Comparison of ENCODE assay signal across 13 cellular contexts in the genomic region with DNA sequence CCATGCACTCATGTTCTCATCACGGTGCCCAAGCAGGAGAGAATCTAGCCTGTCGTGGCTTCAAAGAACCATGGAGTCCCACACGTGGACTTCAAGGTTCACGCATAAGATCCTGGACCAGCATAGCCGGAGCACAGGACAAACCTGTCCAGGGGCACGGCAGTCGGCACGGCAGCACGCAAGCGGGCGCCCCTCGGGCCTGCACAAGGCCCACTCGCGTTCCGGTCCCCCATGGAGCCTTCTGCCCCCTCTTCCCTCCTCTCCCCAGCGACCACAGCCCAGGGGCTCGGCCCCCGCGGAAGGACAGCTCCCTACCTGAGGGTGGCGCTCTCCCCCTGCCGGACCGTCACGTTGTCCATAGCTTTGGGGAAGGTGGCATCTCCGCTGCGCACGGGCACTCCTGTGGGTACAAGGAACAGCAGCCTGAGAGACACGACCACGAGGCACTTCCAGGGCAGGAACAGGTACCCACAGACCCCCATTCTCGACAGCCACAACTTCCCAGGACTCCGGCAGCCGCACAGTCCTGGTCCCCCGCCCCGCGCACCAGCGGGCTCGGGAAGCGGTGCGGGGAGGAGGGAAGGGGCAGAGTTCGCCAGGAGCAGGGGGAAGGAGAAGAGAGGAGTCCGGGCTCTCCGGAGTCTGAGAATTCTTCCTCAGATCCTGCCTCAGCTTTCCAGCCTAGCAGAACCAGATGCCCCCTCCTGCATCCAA.
A peak's percentile ranks its signal among the peaks of the same experiment; 100 is the strongest.
DNase-seq lines count a peak whose midpoint lies in the region; ATAC-seq and TF ChIP-seq lines count a peak whose summit lies in the region.
"Had no signal": no experiment of that assay in that cellular context is flagged by ENCODE, and none has a peak within 500 bp of the region (broad histone marks: within the 10 kb centered on the region; RNA-seq: fewer than 3 reads in every experiment).

No MANE protein-coding gene starts in this region.

- no peaks in the 10 kb centered on the region for H3K79me1 ChIP-seq in trophoblast cell (ENCODE audit: low read length)

- no peaks in the 10 kb centered on the region for H3K9me3 ChIP-seq in fibroblast of lung (ENCODE audit: control insufficient read depth, insufficient read depth, low read depth, low read length)
- peaks cover 2% of the 10 kb centered on the region for H3K9me3 ChIP-seq in trophoblast cell (ENCODE audit: insufficient read depth, low read depth, low read length)

- no CpG with 5 or more reads among the region's 41 CpGs for WGBS in trophoblast cell (ENCODE audit: extremely low coverage, insufficient coverage, insufficient read length)

- no peak overlapping the region for H4K91ac ChIP-seq in trophoblast cell (ENCODE audit: low read depth, low read length)

- H2BK120ac ChIP-seq in trophoblast cell (ENCODE audit: insufficient read depth, low read length, poor library complexity), result no peak overlapping the region

- H3K4me2 ChIP-seq in fibroblast of lung (ENCODE audit: extremely low read depth, insufficient read depth, low read length) (peak overlapping the region; percentile 87), trophoblast cell (ENCODE audit: low read length) (peak overlapping the region; percentile 82)

- no peak overlapping the region for H3K23ac ChIP-seq in trophoblast cell (ENCODE audit: low read length)

- no peak overlapping the region for H3K27ac ChIP-seq in fibroblast of lung (ENCODE audit: insufficient read depth, low read length)
- H3K27ac ChIP-seq in trophoblast cell (ENCODE audit: low read depth, low read length), result no peak overlapping the region

- H3K79me2 ChIP-seq in fibroblast of lung (ENCODE audit: control insufficient read depth, insufficient read depth, low read length) (no peaks in the 10 kb centered on the region), trophoblast cell (ENCODE audit: control insufficient read depth, insufficient read depth, low read length, poor library complexity) (no peaks in the 10 kb centered on the region)

- ATAC-seq in HG02610 (IDR thresholded peaks at IDR 0.05; ENCODE audit: unreplicated experiment) (no peak), HG03342 (IDR thresholded peaks at IDR 0.05; ENCODE audit: unreplicated experiment) (no peak)
- ATAC-seq: K562 had no signal

- peak overlapping the region; percentile 78 for H2AFZ ChIP-seq in fibroblast of lung (ENCODE audit: low read length)
- H2AFZ ChIP-seq in trophoblast cell (ENCODE audit: insufficient read depth, low read length, poor library complexity), result no peak overlapping the region

- no peak overlapping the region for H4K8ac ChIP-seq in trophoblast cell (ENCODE audit: low read depth, low read length)

- H3K4me3 ChIP-seq in fibroblast of lung (replicated peaks in 1 of 4; ENCODE audit: control extremely low read depth in 1 of 4, insufficient read depth in 1 of 4, low read depth in 3 of 4, low read length in 4 of 4) (peak overlapping the region; percentile 37 to 54 (median 52)), trophoblast cell (ENCODE audit: low read depth, low read length) (no peak overlapping the region)
- H3K4me3 ChIP-seq: K562 had no signal

- H2BK12ac ChIP-seq in trophoblast cell (ENCODE audit: low read length), result no peak overlapping the region

- H3K4me1 ChIP-seq in fibroblast of lung (ENCODE audit: control insufficient read depth, extremely low read depth, insufficient read depth, low read length), result no peaks in the 10 kb centered on the region
- peaks cover 2 to 3% of the 10 kb centered on the region in 2 experiments for H3K4me1 ChIP-seq in trophoblast cell (ENCODE audit: control insufficient read depth in 1 of 2, insufficient read depth in 2 of 2, low read length in 2 of 2)

- H2AK5ac ChIP-seq in trophoblast cell (ENCODE audit: low read length), result no peak overlapping the region

- H3K4ac ChIP-seq in trophoblast cell (ENCODE audit: low read depth, low read length), result no peak overlapping the region

- H3K14ac ChIP-seq in trophoblast cell (ENCODE audit: low read length), result no peak overlapping the region

- H3K9ac ChIP-seq in fibroblast of lung (ENCODE audit: insufficient read depth, low read length) (peak overlapping the region; percentile 23), trophoblast cell (ENCODE audit: low read length) (no peak overlapping the region)

- TF ChIP-seq CTCF in fibroblast of lung (conservative IDR thresholded peaks at IDR 0.05 in 1 of 2, IDR thresholded peaks at IDR 0.05 in 1 of 2; ENCODE audit: low read depth in 1 of 2, low read length in 2 of 2), result peak in 1 of 2 donors; percentile 6
- no peak for TF ChIP-seq CTCF in GM10266 (IDR thresholded peaks at IDR 0.05; ENCODE audit: control insufficient read depth, insufficient read depth, low read depth, missing control alignments)

- no peaks in the 10 kb centered on the region for H4K20me1 ChIP-seq in fibroblast of lung (ENCODE audit: control insufficient read depth, extremely low read depth, insufficient read depth, low read length)

- DNase-seq in ELF-1 (ENCODE audit: low read depth, low spot score) (peak; percentile 51), NCI-H748 (lab: John Stamatoyannopoulos, UW; ENCODE audit: unreplicated experiment) (peak; percentile 57), fibroblast of lung (ENCODE audit: low read depth in 2 of 2) (peak in 1 of 2 donors; percentile 0), trophoblast cell (no peak), NCI-H1436 treated with DMSO at 0.1 percent for 48 hours (lab: John Stamatoyannopoulos, UW) (no peak), GM10266 (ENCODE audit: extremely low spot score) (no peak)
- DNase-seq: activated effector memory CD4-positive, alpha-beta T cell treated with Interleukin-2 at 50 U/mL for 16 hours; kidney; NCI-H2171 treated with DMSO at 0.1 percent for 48 hours; SHP77 treated with DMSO at 0.1 percent for 48 hours had no signal

- no peaks in the 10 kb centered on the region for H3K36me3 ChIP-seq in fibroblast of lung (ENCODE audit: control insufficient read depth, insufficient read depth, low read length)
- H3K36me3 ChIP-seq in trophoblast cell (ENCODE audit: control insufficient read depth in 1 of 2, insufficient read depth in 2 of 2, low read length in 2 of 2), result no peaks in the 10 kb centered on the region

- H3K27me3 ChIP-seq in fibroblast of lung (ENCODE audit: control insufficient read depth, insufficient read depth, low read length) (no peaks in the 10 kb centered on the region), trophoblast cell (ENCODE audit: insufficient read depth, low read length) (peaks cover 29% of the 10 kb centered on the region)

- no peak overlapping the region for H4K12ac ChIP-seq in trophoblast cell (ENCODE audit: low read depth, low read length)

- no peak overlapping the region for H3K18ac ChIP-seq in trophoblast cell (ENCODE audit: low read length)

- H2BK5ac ChIP-seq in trophoblast cell (ENCODE audit: low read depth, low read length, poor library complexity), result no peak overlapping the region

Comparison
In these comparisons a context has a peak if more than half of its experiments do, and no peak if none do; other contexts are left out.
1. DNase-seq: peak in ELF-1 (single experiment) and NCI-H748 (single experiment); none in trophoblast cell (0 of 2), NCI-H1436 treated with DMSO at 0.1 percent for 48 hours (single experiment) and GM10266 (single experiment).